ENCODE assay signal across 8 cellular contexts in genomic region chr11:88552377-88553029, GRCh38.
DNase-seq lines count a peak whose midpoint lies in the region; ATAC-seq and FAIRE-seq lines count a peak whose summit lies in the region.

No MANE protein-coding gene starts in this region.

- H3K9me3 ChIP-seq in small intestine (ENCODE audit: control insufficient read depth, low read depth), result no peaks in the 10 kb centered on the region

- no peaks in the 10 kb centered on the region for H3K4me1 ChIP-seq in small intestine (ENCODE audit: control insufficient read depth in 2 of 2, insufficient read depth in 1 of 2, low read depth in 1 of 2, low read length in 1 of 2)

- WGBS in small intestine, 3 donors, result 25 to 52% (median 28%) methylated on average over 3 of the region's 3 CpGs

- DNase-seq in CD1c-positive myeloid dendritic cell (ENCODE audit: extremely low spot score), result peak; percentile 65
- peak; percentile 11 to 56 for DNase-seq in NCI-H446 (lab: John Stamatoyannopoulos, UW)
- DNase-seq in activated CD8-positive, alpha-beta memory T cell treated with anti-CD3 and anti-CD28 coated beads for 48 hours (ENCODE audit: low read depth in 2 of 3, low spot score in 2 of 3), result peak in 2 of 3 experiments; percentile 20 to 31
- peak; percentile 41 for DNase-seq in fibroblast of peridontal ligament (ENCODE audit: extremely low read depth)
- DNase-seq in small intestine, result peak; percentile 50
- no peak for DNase-seq in GOT3 (lab: John Stamatoyannopoulos, UW)

- H3K27me3 ChIP-seq in small intestine (ENCODE audit: control insufficient read depth in 2 of 2, insufficient read depth in 2 of 2, low read length in 2 of 2), result no peaks in the 10 kb centered on the region

- FAIRE-seq in small intestine (lab: Jason Lieb, UNC), result no peak

- no peak overlapping the region for H3K4me3 ChIP-seq in small intestine (ENCODE audit: low read depth in 1 of 2, low read length in 2 of 2)

- ATAC-seq in GM18867 (IDR thresholded peaks at IDR 0.05; ENCODE audit: unreplicated experiment) (peak; percentile 98), HG02981 (IDR thresholded peaks at IDR 0.05; ENCODE audit: unreplicated experiment) (peak; percentile 97)

- no peak overlapping the region for H3K27ac ChIP-seq in small intestine (ENCODE audit: low read depth in 1 of 2, low read length in 1 of 2)

- H3K36me3 ChIP-seq in small intestine (ENCODE audit: control insufficient read depth in 2 of 2, insufficient read depth in 2 of 2, low read length in 2 of 2), result no peaks in the 10 kb centered on the region
